Comparison of ENCODE assay signal across 8 cellular contexts in the genomic region with DNA sequence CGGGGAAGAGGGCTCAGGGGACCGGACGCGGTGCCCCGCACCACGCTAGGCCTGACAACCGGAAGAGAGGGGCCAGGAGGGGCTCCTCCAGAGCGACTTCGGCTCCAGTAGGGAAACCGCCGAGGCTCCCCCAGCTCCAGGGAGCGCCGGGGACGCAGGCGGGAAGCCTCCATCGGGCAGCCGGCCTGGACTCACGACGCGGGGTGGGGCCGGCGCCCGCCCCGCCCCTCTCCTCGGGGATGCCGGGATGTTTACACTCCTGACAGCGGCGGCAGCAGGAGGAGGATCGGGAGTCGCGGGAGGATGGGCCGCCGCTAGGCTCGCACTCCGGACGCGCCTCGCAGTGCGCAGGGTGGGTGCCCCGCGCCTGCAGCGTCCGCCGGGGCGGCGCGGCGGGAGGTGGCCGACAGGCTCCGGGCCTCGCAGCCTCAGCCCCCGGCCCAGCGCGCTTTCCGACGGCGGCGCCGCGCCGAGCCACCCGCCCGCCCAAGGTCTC. TPM values are rescaled to one million over a fixed set of nuclear protein-coding genes. Genes with fewer than 3 reads are reported as not detected.
DNase-seq lines count a peak whose midpoint lies in the region; ATAC-seq and TF ChIP-seq lines count a peak whose summit lies in the region.

A gene (plus strand): TSS at position 254 of the 496 bp plus-strand sequence. CDS start 75,583 bp downstream, outside the sequence.

- H3K27ac ChIP-seq in ovary (peak within 1 kb of the TSS; percentile 91 to 98), vagina (peak within 1 kb of the TSS; percentile 99)

- H3K4me3 ChIP-seq in GM12865 (ENCODE audit: low read depth, low read length) (peak within 1 kb of the TSS; percentile 97), adipocyte (ENCODE audit: low read length) (peak within 1 kb of the TSS; percentile 97), ovary (peak within 1 kb of the TSS; percentile 91), vagina (peak within 1 kb of the TSS; percentile 84 to 93)

- DNase-seq in GM12865 (ENCODE audit: low read depth) (peak; percentile 86), NCI-H1092 (lab: John Stamatoyannopoulos, UW) (peak; percentile 65), SKM-1 treated with dmso at 0.1 percent for 144 hours (lab: John Stamatoyannopoulos, UW; ENCODE audit: unreplicated experiment) (peak; percentile 70), adipocyte (ENCODE audit: low read depth) (peak; percentile 95), Right ventricle myocardium superior (peak; percentile 92), ovary (peak; percentile 79 to 89 (median 85)), vagina (ENCODE audit: extremely low spot score in 2 of 2) (no peak)

- 0 to 1% (median 0%) methylated on average over 22 to 63 of the region's 63 CpGs for WGBS in ovary, 3 donors

- peaks cover 43% of the 10 kb centered on the region for H3K4me1 ChIP-seq in adipocyte (ENCODE audit: control insufficient read depth, insufficient read depth, low read length)
- H3K4me1 ChIP-seq in ovary (ENCODE audit: insufficient read depth), result no peaks in the 10 kb centered on the region
- H3K4me1 ChIP-seq in vagina, result peaks cover 35% of the 10 kb centered on the region

- ATAC-seq in HG02610 (IDR thresholded peaks at IDR 0.05; ENCODE audit: unreplicated experiment), result peak; percentile 46
- peak; percentile 80 for ATAC-seq in Right ventricle myocardium superior (ENCODE audit: poor library complexity)

- no peak for TF ChIP-seq CTCF in GM12865 (IDR thresholded peaks at IDR 0.05; ENCODE audit: insufficient read depth, low read depth, low read length, missing control alignments)
- no peak for TF ChIP-seq CTCF in ovary (IDR thresholded peaks at IDR 0.05)
- TF ChIP-seq CTCF in vagina (IDR thresholded peaks at IDR 0.05), result no peak

- TF ChIP-seq POLR2A in ovary (IDR thresholded peaks at IDR 0.05) (peak; percentile 83), vagina (IDR thresholded peaks at IDR 0.05) (peak; percentile 74 to 86)

- H3K27me3 ChIP-seq in adipocyte (replicated peaks; ENCODE audit: control insufficient read depth, insufficient read depth, low read length), result no peaks in the 10 kb centered on the region
- no peaks in the 10 kb centered on the region for H3K27me3 ChIP-seq in ovary
- H3K27me3 ChIP-seq in vagina, result no peaks in the 10 kb centered on the region

- H3K9me3 ChIP-seq in adipocyte (ENCODE audit: control insufficient read depth, low read length) (no peaks in the 10 kb centered on the region), ovary (no peaks in the 10 kb centered on the region), vagina (no peaks in the 10 kb centered on the region)

- H3K9ac ChIP-seq in adipocyte (ENCODE audit: low read length), result peak within 1 kb of the TSS; percentile 92

- TF ChIP-seq EP300 in ovary (IDR thresholded peaks at IDR 0.05), result no peak

- no peaks in the 10 kb centered on the region for H3K36me3 ChIP-seq in adipocyte (ENCODE audit: control insufficient read depth, insufficient read depth, low read length, severe bottlenecking)
- no peaks in the 10 kb centered on the region for H3K36me3 ChIP-seq in ovary
- H3K36me3 ChIP-seq in vagina, result no peaks in the 10 kb centered on the region

- intact Hi-C loops in Right ventricle myocardium superior (cut with DNase I) (loop anchor here (10.0 kb wide), 1 partner anchor 48 kb away; no protein-coding TSS in a partner anchor), ovary (cut with DNase I) (no loop called here), vagina (cut with DNase I) (no loop called here)

RNA-seq across cellular contexts. Expression of the gene that starts here (rescaled TPM):
- total RNA-seq in Right ventricle myocardium superior (185 TPM), ovary (10 to 100 TPM; 56.3 to 87.0 (median 61.7) TPM), vagina (99.4 TPM)
- 10 to 100 TPM; 25.0 to 35.8 TPM for polyA plus RNA-seq in ovary

Comparison
In these comparisons a context has a peak if more than half of its experiments do, and no peak if none do; other contexts are left out.
1. DNase-seq: peak in GM12865 (single experiment), NCI-H1092 (single experiment), SKM-1 treated with dmso at 0.1 percent for 144 hours (single experiment), adipocyte (single experiment), Right ventricle myocardium superior (single experiment) and ovary (5 of 5); none in vagina (0 of 2).
2. Peak in every context shown above with its lines, with median percentiles within 50 percentile points of each other: H3K4me3 ChIP-seq.